Comparison of ENCODE assay signal across 10 cellular contexts in genomic region chr2:79982445-79982844, GRCh38.
DNase-seq lines count a peak whose midpoint lies in the region; ATAC-seq and TF ChIP-seq lines count a peak whose summit lies in the region.
"Had no signal": no experiment of that assay in that cellular context is flagged by ENCODE, and none has a peak within 500 bp of the region (broad histone marks: within the 10 kb centered on the region; RNA-seq: fewer than 3 reads in every experiment).

No MANE protein-coding gene starts in this region.

- in situ Hi-C loops in GM23248 (cut with MboI): no loop called here

- no peaks in the 10 kb centered on the region for H3F3A ChIP-seq in GM23248 (ENCODE audit: insufficient read depth)

- intact Hi-C loops in left ventricle myocardium superior (cut with micrococcal nuclease): no loop called here

- H3K9me3 ChIP-seq in BE2C (no peaks in the 10 kb centered on the region), GM23248 (ENCODE audit: low read depth) (no peaks in the 10 kb centered on the region), Peyer's patch (no peaks in the 10 kb centered on the region)
- H3K9me3 ChIP-seq: suprapubic skin had no signal

- no peak overlapping the region for H3K4me3 ChIP-seq in BE2C (ENCODE audit: low read depth, low read length)
- no peak overlapping the region for H3K4me3 ChIP-seq in GM23248
- H3K4me3 ChIP-seq in Peyer's patch: no peak overlapping the region
- H3K4me3 ChIP-seq: suprapubic skin had no signal

- H2AFZ ChIP-seq in GM23248: no peak overlapping the region

- no peak overlapping the region for H3K4me2 ChIP-seq in GM23248 (ENCODE audit: unreplicated experiment)

- H4K20me1 ChIP-seq in GM23248 (ENCODE audit: insufficient read depth): no peaks in the 10 kb centered on the region

- H3K9ac ChIP-seq in GM23248: no peak overlapping the region

- no peak overlapping the region for H3K27ac ChIP-seq in GM23248
- no peak overlapping the region for H3K27ac ChIP-seq in Peyer's patch
- H3K27ac ChIP-seq: suprapubic skin had no signal

- H3K4me1 ChIP-seq in BE2C (no peaks in the 10 kb centered on the region), GM23248 (ENCODE audit: insufficient read depth) (no peaks in the 10 kb centered on the region), Peyer's patch (no peaks in the 10 kb centered on the region)
- H3K4me1 ChIP-seq: suprapubic skin had no signal

- ATAC-seq in HG03457 (IDR thresholded peaks at IDR 0.05; ENCODE audit: unreplicated experiment) (no peak), GM21723 (IDR thresholded peaks at IDR 0.05; ENCODE audit: unreplicated experiment) (no peak), left ventricle myocardium superior (no peak)

- H3K79me2 ChIP-seq in GM23248 (ENCODE audit: insufficient read depth): no peaks in the 10 kb centered on the region

- peak; percentile 62 for TF ChIP-seq CTCF in BE2C (IDR thresholded peaks at IDR 0.05; ENCODE audit: low read depth, low read length)
- TF ChIP-seq CTCF in Peyer's patch (IDR thresholded peaks at IDR 0.05): peak in 4 of 6 experiments; percentile 17 to 74 (median 62)

- H3K27me3 ChIP-seq in BE2C (no peaks in the 10 kb centered on the region), GM23248 (replicated peaks; ENCODE audit: insufficient read depth) (no peaks in the 10 kb centered on the region), Peyer's patch (no peaks in the 10 kb centered on the region)
- H3K27me3 ChIP-seq: suprapubic skin had no signal

- no peaks in the 10 kb centered on the region for H3K9me2 ChIP-seq in GM23248 (ENCODE audit: insufficient read depth)

- TF ChIP-seq POLR2A in Peyer's patch (IDR thresholded peaks at IDR 0.05): no peak

- DNase-seq in BE2C (peak; percentile 55), GM23248 (peak; percentile 24), Peyer's patch (peak in 2 of 3 donors; percentile 54 to 57), iPS-NIHi11 (ENCODE audit: low spot score) (peak; percentile 55), hepatic stellate cell (ENCODE audit: low spot score) (no peak), left ventricle myocardium superior (no peak)
- DNase-seq: GDM1 had no signal

- 44 to 57% methylated on average over 4 of the region's 4 CpGs for WGBS in GM23248 (ENCODE audit: low coverage in 1 of 2, low lambda C conversion rate in 2 of 2, missing lambda C conversion rate in 2 of 2), 2 experiments

- H3K36me3 ChIP-seq in BE2C: no peaks in the 10 kb centered on the region
- H3K36me3 ChIP-seq in GM23248 (ENCODE audit: low read depth): no peaks in the 10 kb centered on the region
- no peaks in the 10 kb centered on the region for H3K36me3 ChIP-seq in Peyer's patch
- H3K36me3 ChIP-seq: suprapubic skin had no signal

Comparison
In these comparisons a context has a peak if more than half of its experiments do, and no peak if none do; other contexts are left out.
1. DNase-seq: peak in BE2C (single experiment), GM23248 (single experiment), Peyer's patch (2 of 3) and iPS-NIHi11 (single experiment); none in hepatic stellate cell (single experiment) and left ventricle myocardium superior (single experiment).